In genomic region chr14:91140672-91141071, GRCh38 we compare ENCODE assay signal across 8 cellular contexts. TPM values are rescaled to one million over a fixed set of nuclear protein-coding genes. Genes with fewer than 3 reads are reported as not detected.
DNase-seq lines count a peak whose midpoint lies in the region; ATAC-seq and TF ChIP-seq lines count a peak whose summit lies in the region.

No MANE protein-coding gene starts in this region.

- no peak overlapping the region for H2AFZ ChIP-seq in OCI-LY3 (ENCODE audit: low read depth, low read length)

- ATAC-seq in GM19035 (IDR thresholded peaks at IDR 0.05; ENCODE audit: unreplicated experiment), result no peak
- ATAC-seq in HG03439 (IDR thresholded peaks at IDR 0.05; ENCODE audit: unreplicated experiment), result no peak

- H3K9me3 Mint-ChIP-seq in activated naive CD4-positive, alpha-beta T cell treated with anti-CD3 and anti-CD28 coated beads, Interleukin-2, amount 10 ng/mL, durations not matched to agents 7 days and 5 days, result no peaks in the 10 kb centered on the region
- H3K9me3 Mint-ChIP-seq in type B pancreatic cell, result no peaks in the 10 kb centered on the region

- H3K36me3 Mint-ChIP-seq in activated naive CD4-positive, alpha-beta T cell treated with anti-CD3 and anti-CD28 coated beads, Interleukin-2, amount 10 ng/mL, durations not matched to agents 7 days and 5 days, result peaks cover 65% of the 10 kb centered on the region
- H3K36me3 Mint-ChIP-seq in type B pancreatic cell, result peaks cover 14% of the 10 kb centered on the region

- H4K20me1 ChIP-seq in OCI-LY3 (ENCODE audit: insufficient read depth, low read length), result no peaks in the 10 kb centered on the region

- TF ChIP-seq CTCF in OCI-LY3 (IDR thresholded peaks at IDR 0.05; ENCODE audit: low read depth, low read length), result peak; percentile 59
- TF ChIP-seq CTCF in fibroblast of villous mesenchyme (IDR thresholded peaks at IDR 0.05; ENCODE audit: insufficient read depth, low read depth, low read length), result peak; percentile 51
- TF ChIP-seq CTCF in type B pancreatic cell (conservative IDR thresholded peaks at IDR 0.05), result peak; percentile 64

- peak overlapping the region; percentile 92 for H3K27ac Mint-ChIP-seq in activated naive CD4-positive, alpha-beta T cell treated with anti-CD3 and anti-CD28 coated beads, Interleukin-2, amount 10 ng/mL, durations not matched to agents 7 days and 5 days
- H3K27ac Mint-ChIP-seq in type B pancreatic cell, result no peak overlapping the region

- H3K27me3 ChIP-seq in OCI-LY3 (ENCODE audit: low read depth, low read length), result no peaks in the 10 kb centered on the region

- H3K4me1 ChIP-seq in OCI-LY3 (ENCODE audit: low read length), result peaks cover 55% of the 10 kb centered on the region

- H3K79me2 ChIP-seq in OCI-LY3 (ENCODE audit: low read length), result peaks cover 14% of the 10 kb centered on the region; the same call in 1 of the 2 replicates

- H3K4me1 Mint-ChIP-seq in activated naive CD4-positive, alpha-beta T cell treated with anti-CD3 and anti-CD28 coated beads, Interleukin-2, amount 10 ng/mL, durations not matched to agents 7 days and 5 days, result peaks cover 79% of the 10 kb centered on the region
- H3K4me1 Mint-ChIP-seq in type B pancreatic cell (ENCODE audit: unreplicated experiment), result peaks cover 22% of the 10 kb centered on the region

- H3K4me2 ChIP-seq in OCI-LY3 (ENCODE audit: low read length), result no peak overlapping the region

- H3K9me3 ChIP-seq in OCI-LY3 (ENCODE audit: insufficient read depth, low read length), result no peaks in the 10 kb centered on the region

- H3K36me3 ChIP-seq in OCI-LY3 (replicated peaks; ENCODE audit: low read depth, low read length), result peaks cover 21% of the 10 kb centered on the region

- no peak overlapping the region for H3K4me3 ChIP-seq in OCI-LY3 (ENCODE audit: low read length)
- no peak overlapping the region for H3K4me3 ChIP-seq in fibroblast of villous mesenchyme (ENCODE audit: low read depth, low read length)

- H3K4me3 Mint-ChIP-seq in activated naive CD4-positive, alpha-beta T cell treated with anti-CD3 and anti-CD28 coated beads, Interleukin-2, amount 10 ng/mL, durations not matched to agents 7 days and 5 days, result no peak overlapping the region
- H3K4me3 Mint-ChIP-seq in type B pancreatic cell, result no peak overlapping the region

- H3K27me3 Mint-ChIP-seq in activated naive CD4-positive, alpha-beta T cell treated with anti-CD3 and anti-CD28 coated beads, Interleukin-2, amount 10 ng/mL, durations not matched to agents 7 days and 5 days, result no peaks in the 10 kb centered on the region
- H3K27me3 Mint-ChIP-seq in type B pancreatic cell, result no peaks in the 10 kb centered on the region

- no peak overlapping the region for H3K9ac ChIP-seq in OCI-LY3 (ENCODE audit: low read length)

- no peak for DNase-seq in activated naive CD4-positive, alpha-beta T cell treated with anti-CD3 and anti-CD28 coated beads, Interleukin-2, amount 10 ng/mL, durations not matched to agents 7 days and 5 days
- DNase-seq in activated naive CD4-positive, alpha-beta T cell treated with Interleukin-2 at 50 U/mL for 16 hours, result no peak
- DNase-seq in fibroblast of villous mesenchyme (ENCODE audit: low read depth) (no peak), type B pancreatic cell (ENCODE audit: extremely low spot score, unreplicated experiment) (no peak), SK-N-DZ (ENCODE audit: low spot score) (no peak)

- CTCF ChIA-PET in activated naive CD4-positive, alpha-beta T cell treated with anti-CD3 and anti-CD28 coated beads, Interleukin-2, amount 10 ng/mL, durations not matched to agents 7 days and 5 days (lab: Charles Lee), result interaction anchor here (1.0 to 4.9 kb wide), 5 partner anchors 22 to 238 kb away, joined by 3 to 38 read pairs (median 12); partner anchors contain the start of gene DGLUCY

- no peak overlapping the region for H3K27ac ChIP-seq in OCI-LY3 (ENCODE audit: low read length)

RNA-seq across cellular contexts. Expression of gene DGLUCY, which starts 26.8 kb away (rescaled TPM):
- 39.7 and 44.5 TPM in 2 replicates for total RNA-seq in fibroblast of villous mesenchyme
- total RNA-seq in type B pancreatic cell (ENCODE audit: low replicate concordance), result 24.2 and 37.5 TPM in 2 replicates
- polyA plus RNA-seq in SK-N-DZ (2014; cell fraction: cytosol; rRNA removed), result 24.8 and 37.3 TPM in 2 replicates
- polyA plus RNA-seq in SK-N-DZ (2014; cell fraction: nucleus; rRNA removed), result 46.1 and 55.7 TPM in 2 replicates
